Comparison of ENCODE assay signal across 1 cellular context in genomic region chr2:215419769-215420470, GRCh38.
TF ChIP-seq lines count a peak whose summit lies in the region.

No MANE protein-coding gene starts in this region.

TF ChIP-seq in liver, 16 proteins besides CTCF, POLR2A, EP300 and RAD21 (continued from another document):
- TF ChIP-seq ATF3 (IDR thresholded peaks at IDR 0.05) (no peak), RXRA (IDR thresholded peaks at IDR 0.05) (no peak), ZBTB33 (IDR thresholded peaks at IDR 0.05) (no peak), FOXA1 (IDR thresholded peaks at IDR 0.05) (no peak), REST (IDR thresholded peaks at IDR 0.05) (no peak), MAX (IDR thresholded peaks at IDR 0.05) (no peak)
TF ChIP-seq in liver: peak in this region for 0.
